In genomic region chr10:14244801-14245211, GRCh38 we compare ENCODE assay signal across 15 cellular contexts.
DNase-seq lines count a peak whose midpoint lies in the region; ATAC-seq and TF ChIP-seq lines count a peak whose summit lies in the region.
"Had no signal": no experiment of that assay in that cellular context is flagged by ENCODE, and none has a peak within 500 bp of the region (broad histone marks: within the 10 kb centered on the region; RNA-seq: fewer than 3 reads in every experiment).

No MANE protein-coding gene starts in this region.

- no peak overlapping the region for H3K4me3 ChIP-seq in choroid plexus epithelial cell (ENCODE audit: low read depth, low read length)
- H3K4me3 ChIP-seq: MG63, SJCRH30, spleen had no signal

- TF ChIP-seq CTCF in choroid plexus epithelial cell (conservative IDR thresholded peaks at IDR 0.05; ENCODE audit: low read depth, low read length): no peak

- ATAC-seq in HG03439 (IDR thresholded peaks at IDR 0.05; ENCODE audit: unreplicated experiment): no peak

- DNase-seq in NK-92 treated with Interleukin-12 subunit alpha and Interleukin-12 subunit beta, amount 100 ng/mL, for 24 hours (lab: John Stamatoyannopoulos, UW): peak; percentile 10
- no peak for DNase-seq in NK-92 (lab: John Stamatoyannopoulos, UW; ENCODE audit: unreplicated experiment)
- peak; percentile 28 for DNase-seq in NCI-H69 (lab: John Stamatoyannopoulos, UW)
- DNase-seq in choroid plexus epithelial cell (ENCODE audit: low read depth): peak; percentile 32
- DNase-seq in renal cortical epithelial cell (ENCODE audit: low read depth): peak; percentile 71
- DNase-seq in activated gamma-delta T cell (lab: John Stamatoyannopoulos, UW): no peak
- DNase-seq in NCI-H2196 (lab: John Stamatoyannopoulos, UW; ENCODE audit: unreplicated experiment): no peak
- DNase-seq: activated naive CD4-positive, alpha-beta T cell; central memory CD4-positive, alpha-beta T cell; COR-L47; NCI-H510A treated with DMSO at 0.1 percent for 48 hours; spleen had no signal

Comparison
In these comparisons a context has a peak if more than half of its experiments do, and no peak if none do; other contexts are left out.
1. DNase-seq: peak in NK-92 treated with Interleukin-12 subunit alpha and Interleukin-12 subunit beta, amount 100 ng/mL, for 24 hours (single experiment), NCI-H69 (single experiment), choroid plexus epithelial cell (single experiment) and renal cortical epithelial cell (single experiment); none in NK-92 (single experiment), activated gamma-delta T cell (single experiment) and NCI-H2196 (single experiment).